Comparison of ENCODE assay signal across 9 cellular contexts in genomic region chr2:168687314-168687713, GRCh38.
A peak's percentile ranks its signal among the peaks of the same experiment; 100 is the strongest.
DNase-seq lines count a peak whose midpoint lies in the region; ATAC-seq and TF ChIP-seq lines count a peak whose summit lies in the region.
"Had no signal": no experiment of that assay in that cellular context is flagged by ENCODE, and none has a peak within 500 bp of the region (broad histone marks: within the 10 kb centered on the region; RNA-seq: fewer than 3 reads in every experiment).

No MANE protein-coding gene starts in this region.

- CTCF ChIA-PET in HCT116 (lab: Charles Lee): interaction anchor here (1.0 to 1.9 kb wide), 3 partner anchors 337 to 341 kb away, joined by 3 to 8 read pairs (median 5); no protein-coding TSS in a partner anchor

- peaks cover 17 to 22% of the 10 kb centered on the region in 2 donors for H3K36me3 Mint-ChIP-seq in CD14-positive monocyte

- H3K9me3 ChIP-seq in HCT116 (ENCODE audit: control insufficient read depth in 1 of 2, insufficient read depth in 1 of 2, low read depth in 1 of 2, low read length in 2 of 2) (no peaks in the 10 kb centered on the region), liver (ENCODE audit: control insufficient read depth in 4 of 4, low read length in 3 of 4) (no peaks in the 10 kb centered on the region)

- TF ChIP-seq CTCF in CD14-positive monocyte (IDR thresholded peaks at IDR 0.05) (peak; percentile 8), HCT116 (IDR thresholded peaks at IDR 0.05 in 2 of 3, conservative IDR thresholded peaks at IDR 0.05 in 1 of 3; ENCODE audit: borderline replicate concordance in 1 of 3, insufficient read depth in 1 of 3, low read depth in 2 of 3, low read length in 2 of 3) (peak in 2 of 3 experiments; percentile 22; a peak in 2 of 6 replicates), liver (IDR thresholded peaks at IDR 0.05; ENCODE audit: low read depth, low read length, missing input control) (peak; percentile 21)

- WGBS in liver: 84% methylated on average over 3 of the region's 3 CpGs

- ATAC-seq in HCT116 (no peak; the same call in 1 of the 2 replicates), HG02763 (IDR thresholded peaks at IDR 0.05; ENCODE audit: unreplicated experiment) (no peak)

- H3K4me2 ChIP-seq in HCT116 (ENCODE audit: low read length): no peak overlapping the region

- DNase-seq in CD14-positive monocyte (ENCODE audit: low spot score) (no peak), HCT116 (ENCODE audit: low read depth, low spot score) (no peak), astrocyte of the hippocampus (ENCODE audit: low read depth, low spot score) (peak; percentile 46), amniotic stem cell (lab: John Stamatoyannopoulos, UW) (no peak), RPMI8226 (no peak), T1000 (lab: John Stamatoyannopoulos, UW) (no peak)
- DNase-seq: activated CD4-positive, alpha-beta memory T cell treated with anti-CD3 and anti-CD28 coated beads for 36 hours had no signal

- H3K27me3 ChIP-seq in HCT116 (ENCODE audit: insufficient read depth, low read length) (no peaks in the 10 kb centered on the region), liver (ENCODE audit: control insufficient read depth in 4 of 4, insufficient read depth in 4 of 4, low read length in 3 of 4) (no peaks in the 10 kb centered on the region)

- H3K4me3 Mint-ChIP-seq in CD14-positive monocyte: no peak overlapping the region
- H3K4me3 Mint-ChIP-seq: activated CD4-positive, alpha-beta memory T cell treated with anti-CD3 and anti-CD28 coated beads for 36 hours had no signal

- intact Hi-C loops in CD14-positive monocyte (cut with micrococcal nuclease) (no loop called here), HCT116 (cut with micrococcal nuclease) (loop anchor here (1.0 kb wide), 1 partner anchor 341 kb away; no protein-coding TSS in a partner anchor)

- no peak for TF ChIP-seq POLR2A in HCT116 (IDR thresholded peaks at IDR 0.05; ENCODE audit: borderline replicate concordance, extremely low read depth, insufficient read depth, insufficient read length)

- no peaks in the 10 kb centered on the region for H4K20me1 ChIP-seq in HCT116 (ENCODE audit: insufficient read depth)

- H3K27ac ChIP-seq in HCT116 (ENCODE audit: low read depth, low read length) (no peak overlapping the region), liver (ENCODE audit: low read depth in 1 of 2, low read length in 2 of 2) (no peak overlapping the region)

- RAD21 ChIA-PET in HCT116 (lab: Charles Lee; ENCODE audit: low non-redundant PET in 1 of 2, low total read pairs in 2 of 2, uncharacterized antibody in 2 of 2, unreplicated experiment in 2 of 2): no interaction called here

- H3K9ac ChIP-seq in HCT116 (ENCODE audit: low read length): no peak overlapping the region
- no peak overlapping the region for H3K9ac ChIP-seq in liver (ENCODE audit: low read depth in 1 of 2, low read length in 2 of 2)

- no peaks in the 10 kb centered on the region for H3K9me3 Mint-ChIP-seq in CD14-positive monocyte
- H3K9me3 Mint-ChIP-seq: activated CD4-positive, alpha-beta memory T cell treated with anti-CD3 and anti-CD28 coated beads for 36 hours had no signal

- H2AFZ ChIP-seq in HCT116 (ENCODE audit: low read depth, low read length, poor library complexity, severe bottlenecking): no peak overlapping the region

- no peak overlapping the region for H3K4me3 ChIP-seq in HCT116 (replicated peaks in 1 of 2; ENCODE audit: low read depth in 1 of 2, low read length in 2 of 2)
- H3K4me3 ChIP-seq in liver (ENCODE audit: low read depth in 1 of 3, low read length in 3 of 3): no peak overlapping the region

- H3K36me3 ChIP-seq in HCT116 (ENCODE audit: control insufficient read depth in 1 of 2, insufficient read depth in 2 of 2, low read length in 2 of 2) (no peaks in the 10 kb centered on the region), liver (ENCODE audit: control insufficient read depth in 4 of 4, insufficient read depth in 3 of 4, low read depth in 1 of 4, low read length in 3 of 4) (peaks cover 0 to 4% (median 0%) of the 10 kb centered on the region in 4 donors)

- no peaks in the 10 kb centered on the region for H3K9me2 ChIP-seq in HCT116 (ENCODE audit: insufficient read depth)

- peaks cover 17% of the 10 kb centered on the region for H3K4me1 Mint-ChIP-seq in CD14-positive monocyte

- BruUV-seq in HCT116 (replicated peaks; lab: Mats Ljungman, UMichigan): no TSS peak

- no peaks in the 10 kb centered on the region for H3K4me1 ChIP-seq in HCT116 (ENCODE audit: control insufficient read depth in 1 of 2, insufficient read depth in 2 of 2, low read length in 2 of 2)
- H3K4me1 ChIP-seq in liver (ENCODE audit: control insufficient read depth in 4 of 4, insufficient read depth in 4 of 4, low read length in 3 of 4): no peaks in the 10 kb centered on the region

- no peaks in the 10 kb centered on the region for H3K27me3 Mint-ChIP-seq in CD14-positive monocyte (ENCODE audit: low read depth in 3 of 3)
- H3K27me3 Mint-ChIP-seq: activated CD4-positive, alpha-beta memory T cell treated with anti-CD3 and anti-CD28 coated beads for 36 hours had no signal

- TF ChIP-seq RAD21 in HCT116 (IDR thresholded peaks at IDR 0.05; ENCODE audit: low read depth): peak; percentile 71
- TF ChIP-seq RAD21 in liver (IDR thresholded peaks at IDR 0.05): peak; percentile 68 to 74

- H3K79me2 ChIP-seq in HCT116 (ENCODE audit: insufficient read depth, low read length): no peaks in the 10 kb centered on the region

- no peak overlapping the region for H3K27ac Mint-ChIP-seq in CD14-positive monocyte
- H3K27ac Mint-ChIP-seq: activated CD4-positive, alpha-beta memory T cell treated with anti-CD3 and anti-CD28 coated beads for 36 hours had no signal

- POLR2A ChIA-PET in HCT116 (lab: Charles Lee): no interaction called here

TF ChIP-seq in HCT116, 20 proteins besides CTCF, POLR2A, EP300 and RAD21:
- TF ChIP-seq ATF3 (IDR thresholded peaks at IDR 0.05): no peak
- no peak for TF ChIP-seq SRF (IDR thresholded peaks at IDR 0.05; ENCODE audit: low read depth)
- no peak for TF ChIP-seq ZNF274 (IDR thresholded peaks at IDR 0.05; ENCODE audit: low read depth, low read length)
- TF ChIP-seq SP1 (IDR thresholded peaks at IDR 0.05; ENCODE audit: low read depth): no peak
- no peak for TF ChIP-seq CBX3 (IDR thresholded peaks at IDR 0.05; ENCODE audit: low read depth)

TF ChIP-seq in liver, 16 proteins besides CTCF, POLR2A, EP300 and RAD21 (continues in another document):
- no peak for TF ChIP-seq ATF3 (IDR thresholded peaks at IDR 0.05)
- TF ChIP-seq ZBTB33 (IDR thresholded peaks at IDR 0.05): no peak
- no peak for TF ChIP-seq HNF4A (conservative IDR thresholded peaks at IDR 0.05)
- TF ChIP-seq JUND (IDR thresholded peaks at IDR 0.05): no peak
- no peak for TF ChIP-seq REST (IDR thresholded peaks at IDR 0.05)
- no peak for TF ChIP-seq SP1 (IDR thresholded peaks at IDR 0.05)
- no peak for TF ChIP-seq TAF1 (conservative IDR thresholded peaks at IDR 0.05)
- TF ChIP-seq NR2F2 (IDR thresholded peaks at IDR 0.05): no peak
- no peak for TF ChIP-seq RXRA (IDR thresholded peaks at IDR 0.05)
- TF ChIP-seq GABPA (IDR thresholded peaks at IDR 0.05 in 1 of 2, conservative IDR thresholded peaks at IDR 0.05 in 1 of 2): no peak
- TF ChIP-seq FOXA2 (IDR thresholded peaks at IDR 0.05): no peak
- no peak for TF ChIP-seq EGR1 (IDR thresholded peaks at IDR 0.05; ENCODE audit: low read depth in 2 of 2)
- TF ChIP-seq MAX (IDR thresholded peaks at IDR 0.05): no peak
- TF ChIP-seq HNF4G (IDR thresholded peaks at IDR 0.05): no peak
- no peak for TF ChIP-seq YY1 (IDR thresholded peaks at IDR 0.05)
